In genomic region chr18:2104620-2105462, GRCh38 we compare ENCODE assay signal across 2 cellular contexts.
TF ChIP-seq lines count a peak whose summit lies in the region.

No MANE protein-coding gene starts in this region.

TF ChIP-seq in Ishikawa, 13 proteins besides CTCF, POLR2A, EP300 and RAD21 (continued from another document):
- TF ChIP-seq TAF1 (IDR thresholded peaks at IDR 0.05; ENCODE audit: low read depth) (no peak), FOXM1 (IDR thresholded peaks at IDR 0.05; ENCODE audit: borderline replicate concordance, low read depth) (no peak)

TF ChIP-seq in liver, 16 proteins besides CTCF, POLR2A, EP300 and RAD21 (continued from another document):
- TF ChIP-seq REST (IDR thresholded peaks at IDR 0.05) (no peak), JUND (IDR thresholded peaks at IDR 0.05) (no peak)
- TF ChIP-seq, protein P1, sequence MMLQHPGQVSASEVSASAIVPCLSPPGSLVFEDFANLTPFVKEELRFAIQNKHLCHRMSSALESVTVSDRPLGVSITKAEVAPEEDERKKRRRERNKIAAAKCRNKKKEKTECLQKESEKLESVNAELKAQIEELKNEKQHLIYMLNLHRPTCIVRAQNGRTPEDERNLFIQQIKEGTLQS (IDR thresholded peaks at IDR 0.05): no peak
TF ChIP-seq in liver: peak in this region for 0.
